1 cellular context compared by ENCODE assay signal in genomic region chr1:26110731-26111529, GRCh38.
TF ChIP-seq lines count a peak whose summit lies in the region.

No MANE protein-coding gene starts in this region.

TF ChIP-seq in WTC11, 78 proteins besides CTCF, POLR2A, EP300 and RAD21 (continued from another document):
- TF ChIP-seq STAT6 (CRISPR knock-in tag; conservative IDR thresholded peaks at IDR 0.05; ENCODE audit: low read depth), result no peak
